8 cellular contexts compared by ENCODE assay signal in the genomic region with DNA sequence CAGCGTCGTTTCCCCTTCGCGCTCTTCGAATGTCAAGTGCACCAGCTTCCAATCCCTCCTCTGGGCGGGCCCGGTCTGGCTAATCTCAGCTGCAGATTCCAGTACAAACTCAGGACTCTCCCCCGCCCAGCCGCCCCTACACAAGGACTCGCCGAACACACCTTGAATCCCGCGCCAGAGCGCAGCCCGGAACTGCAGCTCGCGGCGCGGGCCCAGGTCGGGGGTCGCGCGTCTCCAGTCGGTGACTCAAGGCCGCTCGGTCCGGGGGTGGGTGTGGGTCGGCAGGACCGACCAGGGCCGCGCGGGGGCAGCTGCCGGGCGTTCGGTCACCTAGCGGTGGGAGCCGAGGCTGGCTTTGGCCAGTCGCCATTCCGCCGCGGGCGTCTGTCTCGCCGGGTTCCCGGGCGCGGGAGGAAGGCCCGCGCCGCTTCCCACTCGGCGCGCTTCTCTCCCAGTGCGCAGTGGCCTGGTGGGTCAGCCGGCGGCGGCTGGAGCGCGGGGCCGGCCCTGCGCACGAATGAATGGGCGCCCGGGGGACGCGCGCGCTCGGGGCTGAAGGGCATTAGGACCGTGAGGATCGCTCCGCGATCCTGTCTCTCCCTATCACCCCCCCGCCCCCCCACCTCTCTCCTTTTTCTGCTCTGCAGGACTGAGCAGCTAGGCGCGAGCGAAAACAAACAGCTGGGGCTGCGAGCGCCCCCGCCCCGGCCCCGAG. TPM values are rescaled to one million over a fixed set of nuclear protein-coding genes. Genes with fewer than 3 reads are reported as not detected.
DNase-seq lines count a peak whose midpoint lies in the region; ATAC-seq lines count a peak whose summit lies in the region.

A gene (plus strand): TSS at position 628 of the 715 bp plus-strand sequence. CDS start 133 bp downstream, outside the sequence.

- peak within 1 kb of the TSS; percentile 47 for H3K4me3 Mint-ChIP-seq in activated CD4-positive, alpha-beta T cell treated with anti-CD3 and anti-CD28 coated beads, Interleukin-2, amount 10 ng/mL, durations not matched to agents 7 days and 5 days

- CTCF ChIA-PET in activated CD4-positive, alpha-beta T cell treated with anti-CD3 and anti-CD28 coated beads, Interleukin-2, amount 10 ng/mL, durations not matched to agents 7 days and 5 days (lab: Charles Lee): no interaction called here

- H3K36me3 Mint-ChIP-seq in activated CD4-positive, alpha-beta T cell treated with anti-CD3 and anti-CD28 coated beads, Interleukin-2, amount 10 ng/mL, durations not matched to agents 7 days and 5 days (ENCODE audit: low read depth): no peaks in the 10 kb centered on the region

- H3K27ac ChIP-seq in duodenal mucosa (ENCODE audit: low read depth, low read length): no peak within 1 kb of the TSS
- H3K27ac ChIP-seq in aorta (ENCODE audit: low read depth in 1 of 2, low read length in 2 of 2): no peak within 1 kb of the TSS

- H3K27me3 ChIP-seq in duodenal mucosa (ENCODE audit: control insufficient read depth in 1 of 2, insufficient read depth in 2 of 2, low read length in 2 of 2) (peaks cover 16 to 26% of the 10 kb centered on the region in 2 donors), aorta (ENCODE audit: control insufficient read depth in 1 of 2, insufficient read depth in 2 of 2, low read length in 1 of 2) (no peaks in the 10 kb centered on the region)

- H3K4me1 Mint-ChIP-seq in activated CD4-positive, alpha-beta T cell treated with anti-CD3 and anti-CD28 coated beads, Interleukin-2, amount 10 ng/mL, durations not matched to agents 7 days and 5 days: peaks cover 6% of the 10 kb centered on the region

- H3K4me3 ChIP-seq in duodenal mucosa (ENCODE audit: low read depth in 1 of 2, low read length in 2 of 2) (peak within 1 kb of the TSS; percentile 61 to 70), aorta (ENCODE audit: low read length in 2 of 2) (peak within 1 kb of the TSS; percentile 37 to 50)

- ATAC-seq in aorta (ENCODE audit: low FRiP score) (peak; percentile 8), GM18861 (IDR thresholded peaks at IDR 0.05; ENCODE audit: unreplicated experiment) (no peak)

- no peak within 1 kb of the TSS for H3K27ac Mint-ChIP-seq in activated CD4-positive, alpha-beta T cell treated with anti-CD3 and anti-CD28 coated beads, Interleukin-2, amount 10 ng/mL, durations not matched to agents 7 days and 5 days

- H3K9ac ChIP-seq in duodenal mucosa (ENCODE audit: low read depth in 1 of 2, low read length in 2 of 2): no peak within 1 kb of the TSS

- peaks cover 10 to 21% of the 10 kb centered on the region in 2 donors for H3K4me1 ChIP-seq in duodenal mucosa (ENCODE audit: control insufficient read depth in 1 of 2, insufficient read depth in 2 of 2, low read length in 2 of 2)
- no peaks in the 10 kb centered on the region for H3K4me1 ChIP-seq in aorta (ENCODE audit: control insufficient read depth in 1 of 2, insufficient read depth in 2 of 2, low read length in 2 of 2)

- H3K9me3 ChIP-seq in duodenal mucosa (ENCODE audit: control insufficient read depth in 1 of 2, low read length in 2 of 2) (no peaks in the 10 kb centered on the region), aorta (ENCODE audit: control insufficient read depth, low read length) (no peaks in the 10 kb centered on the region)

- H3K27me3 Mint-ChIP-seq in activated CD4-positive, alpha-beta T cell treated with anti-CD3 and anti-CD28 coated beads, Interleukin-2, amount 10 ng/mL, durations not matched to agents 7 days and 5 days: peaks cover 62% of the 10 kb centered on the region

- POLR2A ChIA-PET in activated CD4-positive, alpha-beta T cell treated with anti-CD3 and anti-CD28 coated beads, Interleukin-2, amount 10 ng/mL, durations not matched to agents 7 days and 5 days (lab: Charles Lee): no interaction called here

- H3K36me3 ChIP-seq in duodenal mucosa (ENCODE audit: control insufficient read depth in 1 of 2, insufficient read depth in 2 of 2, low read length in 2 of 2) (no peaks in the 10 kb centered on the region), aorta (ENCODE audit: control insufficient read depth in 1 of 2, insufficient read depth in 2 of 2, low read length in 1 of 2) (no peaks in the 10 kb centered on the region)

- 0 to 1% methylated on average over 63 to 82 of the region's 82 CpGs for WGBS in aorta, 2 donors

- no peaks in the 10 kb centered on the region for H3K9me3 Mint-ChIP-seq in activated CD4-positive, alpha-beta T cell treated with anti-CD3 and anti-CD28 coated beads, Interleukin-2, amount 10 ng/mL, durations not matched to agents 7 days and 5 days

- DNase-seq in activated CD4-positive, alpha-beta T cell treated with anti-CD3 and anti-CD28 coated beads, Interleukin-2, amount 10 ng/mL, durations not matched to agents 7 days and 5 days: no peak
- DNase-seq in activated CD4-positive, alpha-beta T cell treated with anti-CD3 and anti-CD28 coated beads, Interleukin-2, amount 50 U/mL, for 1 hour: no peak
- peak; percentile 83 for DNase-seq in NCI-H69 (lab: John Stamatoyannopoulos, UW)
- no peak for DNase-seq in mesenteric fat pad (ENCODE audit: low spot score)
- DNase-seq in aorta: peak in 1 of 2 donors; percentile 89
- DNase-seq in NAMALWA (ENCODE audit: low spot score): no peak

- intact Hi-C loops in aorta (cut with DNase I): loop anchor here in 1 of 2 donors (10.0 kb wide), 1 partner anchor 95 kb away; no protein-coding TSS in a partner anchor

RNA-seq across cellular contexts. Expression of the gene that starts here (rescaled TPM):
- total RNA-seq in activated CD4-positive, alpha-beta T cell treated with anti-CD3 and anti-CD28 coated beads, Interleukin-2, amount 10 ng/mL, durations not matched to agents 7 days and 5 days: not detected
- total RNA-seq in mesenteric fat pad: 14.9 TPM
- total RNA-seq in aorta: 10 to 100 TPM in 1 of 2 donors, 1 to 10 TPM in 1; 7.0 to 16.1 TPM
- polyA plus RNA-seq in aorta: 10 to 100 TPM in 1 of 2 donors, 1 to 10 TPM in 1; 6.5 to 10.7 TPM

Comparison
In these comparisons a context has a peak if more than half of its experiments do, and no peak if none do; other contexts are left out.
1. RNA of the gene that starts here (total RNA-seq): 7.0 to 16.1 TPM in aorta and 14.9 TPM in mesenteric fat pad (single experiment); not detected in activated CD4-positive, alpha-beta T cell treated with anti-CD3 and anti-CD28 coated beads, Interleukin-2, amount 10 ng/mL, durations not matched to agents 7 days and 5 days; every median in the first group is over 4 times any median in the second.